1 cellular context compared by ENCODE assay signal in the genomic region with DNA sequence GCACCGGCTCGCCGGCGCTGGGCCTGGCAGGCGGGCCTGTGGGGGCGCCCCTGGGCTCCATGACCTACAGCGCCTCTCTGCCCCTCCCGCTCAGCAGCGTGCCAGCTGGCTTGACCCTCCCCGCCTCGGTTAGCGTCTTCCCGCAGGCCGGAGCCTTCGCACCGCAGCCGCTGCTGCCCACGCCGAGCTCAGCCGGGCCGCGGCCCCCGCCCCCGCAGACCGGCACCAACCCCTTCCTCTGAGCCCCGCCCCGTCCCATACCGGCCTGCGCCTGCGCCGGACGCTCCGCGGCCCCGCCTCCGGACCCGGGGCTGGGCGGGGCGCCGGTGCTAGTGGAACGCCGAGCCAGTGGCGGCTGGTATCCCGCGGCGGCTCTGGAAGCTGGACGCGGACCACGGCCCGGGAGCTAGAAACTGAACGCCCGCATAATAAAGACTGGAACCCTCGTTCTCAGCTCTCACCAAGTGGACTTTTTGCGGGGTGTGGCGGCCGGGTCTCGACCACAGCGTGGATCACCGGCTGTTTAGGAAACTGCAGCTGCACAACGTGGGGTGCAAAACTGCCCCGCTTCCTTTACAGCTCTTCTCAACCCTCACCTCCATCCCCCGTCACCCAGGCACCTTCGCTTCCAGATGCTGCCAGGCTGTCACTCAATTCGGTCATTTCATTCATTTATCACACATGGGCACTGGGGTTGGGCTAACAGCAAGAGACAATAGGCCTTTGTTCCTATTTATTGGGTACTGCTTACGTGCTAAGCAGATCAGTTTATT.
TF ChIP-seq lines count a peak whose summit lies in the region.

No MANE protein-coding gene starts in this region.

TF ChIP-seq in WTC11, 78 proteins besides CTCF, POLR2A, EP300 and RAD21 (continued from another document and continues in another):
- TF ChIP-seq, protein P1, sequence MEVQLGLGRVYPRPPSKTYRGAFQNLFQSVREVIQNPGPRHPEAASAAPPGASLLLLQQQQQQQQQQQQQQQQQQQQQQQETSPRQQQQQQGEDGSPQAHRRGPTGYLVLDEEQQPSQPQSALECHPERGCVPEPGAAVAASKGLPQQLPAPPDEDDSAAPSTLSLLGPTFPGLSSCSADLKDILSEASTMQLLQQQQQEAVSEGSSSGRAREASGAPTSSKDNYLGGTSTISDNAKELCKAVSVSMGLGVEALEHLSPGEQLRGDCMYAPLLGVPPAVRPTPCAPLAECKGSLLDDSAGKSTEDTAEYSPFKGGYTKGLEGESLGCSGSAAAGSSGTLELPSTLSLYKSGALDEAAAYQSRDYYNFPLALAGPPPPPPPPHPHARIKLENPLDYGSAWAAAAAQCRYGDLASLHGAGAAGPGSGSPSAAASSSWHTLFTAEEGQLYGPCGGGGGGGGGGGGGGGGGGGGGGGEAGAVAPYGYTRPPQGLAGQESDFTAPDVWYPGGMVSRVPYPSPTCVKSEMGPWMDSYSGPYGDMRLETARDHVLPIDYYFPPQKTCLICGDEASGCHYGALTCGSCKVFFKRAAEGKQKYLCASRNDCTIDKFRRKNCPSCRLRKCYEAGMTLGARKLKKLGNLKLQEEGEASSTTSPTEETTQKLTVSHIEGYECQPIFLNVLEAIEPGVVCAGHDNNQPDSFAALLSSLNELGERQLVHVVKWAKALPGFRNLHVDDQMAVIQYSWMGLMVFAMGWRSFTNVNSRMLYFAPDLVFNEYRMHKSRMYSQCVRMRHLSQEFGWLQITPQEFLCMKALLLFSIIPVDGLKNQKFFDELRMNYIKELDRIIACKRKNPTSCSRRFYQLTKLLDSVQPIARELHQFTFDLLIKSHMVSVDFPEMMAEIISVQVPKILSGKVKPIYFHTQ (CRISPR knock-in tag; IDR thresholded peaks at IDR 0.05), result no peak
- TF ChIP-seq FOXK1 (CRISPR knock-in tag; IDR thresholded peaks at IDR 0.05), result no peak
- TF ChIP-seq, protein P2, sequence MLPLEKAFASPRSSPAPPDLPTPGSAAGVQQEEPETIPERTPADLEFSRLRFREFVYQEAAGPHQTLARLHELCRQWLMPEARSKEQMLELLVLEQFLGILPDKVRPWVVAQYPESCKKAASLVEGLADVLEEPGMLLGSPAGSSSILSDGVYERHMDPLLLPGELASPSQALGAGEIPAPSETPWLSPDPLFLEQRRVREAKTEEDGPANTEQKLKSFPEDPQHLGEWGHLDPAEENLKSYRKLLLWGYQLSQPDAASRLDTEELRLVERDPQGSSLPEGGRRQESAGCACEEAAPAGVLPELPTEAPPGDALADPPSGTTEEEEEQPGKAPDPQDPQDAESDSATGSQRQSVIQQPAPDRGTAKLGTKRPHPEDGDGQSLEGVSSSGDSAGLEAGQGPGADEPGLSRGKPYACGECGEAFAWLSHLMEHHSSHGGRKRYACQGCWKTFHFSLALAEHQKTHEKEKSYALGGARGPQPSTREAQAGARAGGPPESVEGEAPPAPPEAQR (CRISPR knock-in tag; IDR thresholded peaks at IDR 0.05), result no peak
- no peak; the same call in 1 of the 2 replicates for TF ChIP-seq CREM (CRISPR knock-in tag; IDR thresholded peaks at IDR 0.05)
- no peak for TF ChIP-seq IRF2 (CRISPR knock-in tag; IDR thresholded peaks at IDR 0.05; ENCODE audit: borderline replicate concordance, low read depth)
- TF ChIP-seq, protein P3, sequence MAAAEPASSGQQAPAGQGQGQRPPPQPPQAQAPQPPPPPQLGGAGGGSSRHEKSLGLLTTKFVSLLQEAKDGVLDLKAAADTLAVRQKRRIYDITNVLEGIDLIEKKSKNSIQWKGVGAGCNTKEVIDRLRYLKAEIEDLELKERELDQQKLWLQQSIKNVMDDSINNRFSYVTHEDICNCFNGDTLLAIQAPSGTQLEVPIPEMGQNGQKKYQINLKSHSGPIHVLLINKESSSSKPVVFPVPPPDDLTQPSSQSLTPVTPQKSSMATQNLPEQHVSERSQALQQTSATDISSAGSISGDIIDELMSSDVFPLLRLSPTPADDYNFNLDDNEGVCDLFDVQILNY (CRISPR knock-in tag; IDR thresholded peaks at IDR 0.05), result peak; percentile 43; the same call in 1 of the 2 replicates
- no peak for TF ChIP-seq ZNF317 (CRISPR knock-in tag; IDR thresholded peaks at IDR 0.05; ENCODE audit: borderline replicate concordance, low read depth)
- TF ChIP-seq, protein P4, sequence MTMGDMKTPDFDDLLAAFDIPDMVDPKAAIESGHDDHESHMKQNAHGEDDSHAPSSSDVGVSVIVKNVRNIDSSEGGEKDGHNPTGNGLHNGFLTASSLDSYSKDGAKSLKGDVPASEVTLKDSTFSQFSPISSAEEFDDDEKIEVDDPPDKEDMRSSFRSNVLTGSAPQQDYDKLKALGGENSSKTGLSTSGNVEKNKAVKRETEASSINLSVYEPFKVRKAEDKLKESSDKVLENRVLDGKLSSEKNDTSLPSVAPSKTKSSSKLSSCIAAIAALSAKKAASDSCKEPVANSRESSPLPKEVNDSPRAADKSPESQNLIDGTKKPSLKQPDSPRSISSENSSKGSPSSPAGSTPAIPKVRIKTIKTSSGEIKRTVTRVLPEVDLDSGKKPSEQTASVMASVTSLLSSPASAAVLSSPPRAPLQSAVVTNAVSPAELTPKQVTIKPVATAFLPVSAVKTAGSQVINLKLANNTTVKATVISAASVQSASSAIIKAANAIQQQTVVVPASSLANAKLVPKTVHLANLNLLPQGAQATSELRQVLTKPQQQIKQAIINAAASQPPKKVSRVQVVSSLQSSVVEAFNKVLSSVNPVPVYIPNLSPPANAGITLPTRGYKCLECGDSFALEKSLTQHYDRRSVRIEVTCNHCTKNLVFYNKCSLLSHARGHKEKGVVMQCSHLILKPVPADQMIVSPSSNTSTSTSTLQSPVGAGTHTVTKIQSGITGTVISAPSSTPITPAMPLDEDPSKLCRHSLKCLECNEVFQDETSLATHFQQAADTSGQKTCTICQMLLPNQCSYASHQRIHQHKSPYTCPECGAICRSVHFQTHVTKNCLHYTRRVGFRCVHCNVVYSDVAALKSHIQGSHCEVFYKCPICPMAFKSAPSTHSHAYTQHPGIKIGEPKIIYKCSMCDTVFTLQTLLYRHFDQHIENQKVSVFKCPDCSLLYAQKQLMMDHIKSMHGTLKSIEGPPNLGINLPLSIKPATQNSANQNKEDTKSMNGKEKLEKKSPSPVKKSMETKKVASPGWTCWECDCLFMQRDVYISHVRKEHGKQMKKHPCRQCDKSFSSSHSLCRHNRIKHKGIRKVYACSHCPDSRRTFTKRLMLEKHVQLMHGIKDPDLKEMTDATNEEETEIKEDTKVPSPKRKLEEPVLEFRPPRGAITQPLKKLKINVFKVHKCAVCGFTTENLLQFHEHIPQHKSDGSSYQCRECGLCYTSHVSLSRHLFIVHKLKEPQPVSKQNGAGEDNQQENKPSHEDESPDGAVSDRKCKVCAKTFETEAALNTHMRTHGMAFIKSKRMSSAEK (CRISPR knock-in tag; IDR thresholded peaks at IDR 0.05; ENCODE audit: borderline replicate concordance), result no peak
- TF ChIP-seq, protein P5, sequence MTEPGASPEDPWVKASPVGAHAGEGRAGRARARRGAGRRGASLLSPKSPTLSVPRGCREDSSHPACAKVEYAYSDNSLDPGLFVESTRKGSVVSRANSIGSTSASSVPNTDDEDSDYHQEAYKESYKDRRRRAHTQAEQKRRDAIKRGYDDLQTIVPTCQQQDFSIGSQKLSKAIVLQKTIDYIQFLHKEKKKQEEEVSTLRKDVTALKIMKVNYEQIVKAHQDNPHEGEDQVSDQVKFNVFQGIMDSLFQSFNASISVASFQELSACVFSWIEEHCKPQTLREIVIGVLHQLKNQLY (CRISPR knock-in tag; IDR thresholded peaks at IDR 0.05), result no peak
- TF ChIP-seq NR2C2 (CRISPR knock-in tag; IDR thresholded peaks at IDR 0.05), result no peak
- no peak; the same call in 1 of the 2 replicates for TF ChIP-seq ESRRA (CRISPR knock-in tag; IDR thresholded peaks at IDR 0.05; ENCODE audit: borderline replicate concordance)
- no peak for TF ChIP-seq KAT7 (CRISPR knock-in tag; IDR thresholded peaks at IDR 0.05; ENCODE audit: borderline replicate concordance)
- TF ChIP-seq, protein P6, sequence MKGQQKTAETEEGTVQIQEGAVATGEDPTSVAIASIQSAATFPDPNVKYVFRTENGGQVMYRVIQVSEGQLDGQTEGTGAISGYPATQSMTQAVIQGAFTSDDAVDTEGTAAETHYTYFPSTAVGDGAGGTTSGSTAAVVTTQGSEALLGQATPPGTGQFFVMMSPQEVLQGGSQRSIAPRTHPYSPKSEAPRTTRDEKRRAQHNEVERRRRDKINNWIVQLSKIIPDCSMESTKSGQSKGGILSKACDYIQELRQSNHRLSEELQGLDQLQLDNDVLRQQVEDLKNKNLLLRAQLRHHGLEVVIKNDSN (CRISPR knock-in tag; IDR thresholded peaks at IDR 0.05), result no peak
- TF ChIP-seq, protein P7, sequence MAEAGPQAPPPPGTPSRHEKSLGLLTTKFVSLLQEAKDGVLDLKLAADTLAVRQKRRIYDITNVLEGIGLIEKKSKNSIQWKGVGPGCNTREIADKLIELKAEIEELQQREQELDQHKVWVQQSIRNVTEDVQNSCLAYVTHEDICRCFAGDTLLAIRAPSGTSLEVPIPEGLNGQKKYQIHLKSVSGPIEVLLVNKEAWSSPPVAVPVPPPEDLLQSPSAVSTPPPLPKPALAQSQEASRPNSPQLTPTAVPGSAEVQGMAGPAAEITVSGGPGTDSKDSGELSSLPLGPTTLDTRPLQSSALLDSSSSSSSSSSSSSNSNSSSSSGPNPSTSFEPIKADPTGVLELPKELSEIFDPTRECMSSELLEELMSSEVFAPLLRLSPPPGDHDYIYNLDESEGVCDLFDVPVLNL (CRISPR knock-in tag; IDR thresholded peaks at IDR 0.05; ENCODE audit: borderline replicate concordance, low read depth), result 0 out of 2 replicates have a peak, but pooled peaks have one; percentile 40
- peak; percentile 66 for TF ChIP-seq FOXP1 (CRISPR knock-in tag; IDR thresholded peaks at IDR 0.05; ENCODE audit: borderline replicate concordance)
- peak; percentile 85 for TF ChIP-seq SP1 (CRISPR knock-in tag; conservative IDR thresholded peaks at IDR 0.05)
- TF ChIP-seq ETV6 (CRISPR knock-in tag; IDR thresholded peaks at IDR 0.05), result no peak
- TF ChIP-seq, protein P8, sequence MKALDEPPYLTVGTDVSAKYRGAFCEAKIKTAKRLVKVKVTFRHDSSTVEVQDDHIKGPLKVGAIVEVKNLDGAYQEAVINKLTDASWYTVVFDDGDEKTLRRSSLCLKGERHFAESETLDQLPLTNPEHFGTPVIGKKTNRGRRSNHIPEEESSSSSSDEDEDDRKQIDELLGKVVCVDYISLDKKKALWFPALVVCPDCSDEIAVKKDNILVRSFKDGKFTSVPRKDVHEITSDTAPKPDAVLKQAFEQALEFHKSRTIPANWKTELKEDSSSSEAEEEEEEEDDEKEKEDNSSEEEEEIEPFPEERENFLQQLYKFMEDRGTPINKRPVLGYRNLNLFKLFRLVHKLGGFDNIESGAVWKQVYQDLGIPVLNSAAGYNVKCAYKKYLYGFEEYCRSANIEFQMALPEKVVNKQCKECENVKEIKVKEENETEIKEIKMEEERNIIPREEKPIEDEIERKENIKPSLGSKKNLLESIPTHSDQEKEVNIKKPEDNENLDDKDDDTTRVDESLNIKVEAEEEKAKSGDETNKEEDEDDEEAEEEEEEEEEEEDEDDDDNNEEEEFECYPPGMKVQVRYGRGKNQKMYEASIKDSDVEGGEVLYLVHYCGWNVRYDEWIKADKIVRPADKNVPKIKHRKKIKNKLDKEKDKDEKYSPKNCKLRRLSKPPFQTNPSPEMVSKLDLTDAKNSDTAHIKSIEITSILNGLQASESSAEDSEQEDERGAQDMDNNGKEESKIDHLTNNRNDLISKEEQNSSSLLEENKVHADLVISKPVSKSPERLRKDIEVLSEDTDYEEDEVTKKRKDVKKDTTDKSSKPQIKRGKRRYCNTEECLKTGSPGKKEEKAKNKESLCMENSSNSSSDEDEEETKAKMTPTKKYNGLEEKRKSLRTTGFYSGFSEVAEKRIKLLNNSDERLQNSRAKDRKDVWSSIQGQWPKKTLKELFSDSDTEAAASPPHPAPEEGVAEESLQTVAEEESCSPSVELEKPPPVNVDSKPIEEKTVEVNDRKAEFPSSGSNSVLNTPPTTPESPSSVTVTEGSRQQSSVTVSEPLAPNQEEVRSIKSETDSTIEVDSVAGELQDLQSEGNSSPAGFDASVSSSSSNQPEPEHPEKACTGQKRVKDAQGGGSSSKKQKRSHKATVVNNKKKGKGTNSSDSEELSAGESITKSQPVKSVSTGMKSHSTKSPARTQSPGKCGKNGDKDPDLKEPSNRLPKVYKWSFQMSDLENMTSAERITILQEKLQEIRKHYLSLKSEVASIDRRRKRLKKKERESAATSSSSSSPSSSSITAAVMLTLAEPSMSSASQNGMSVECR (CRISPR knock-in tag; IDR thresholded peaks at IDR 0.05; ENCODE audit: borderline replicate concordance), result no peak
- no peak for TF ChIP-seq NFATC4 (CRISPR knock-in tag; IDR thresholded peaks at IDR 0.05)
- TF ChIP-seq, protein P9, sequence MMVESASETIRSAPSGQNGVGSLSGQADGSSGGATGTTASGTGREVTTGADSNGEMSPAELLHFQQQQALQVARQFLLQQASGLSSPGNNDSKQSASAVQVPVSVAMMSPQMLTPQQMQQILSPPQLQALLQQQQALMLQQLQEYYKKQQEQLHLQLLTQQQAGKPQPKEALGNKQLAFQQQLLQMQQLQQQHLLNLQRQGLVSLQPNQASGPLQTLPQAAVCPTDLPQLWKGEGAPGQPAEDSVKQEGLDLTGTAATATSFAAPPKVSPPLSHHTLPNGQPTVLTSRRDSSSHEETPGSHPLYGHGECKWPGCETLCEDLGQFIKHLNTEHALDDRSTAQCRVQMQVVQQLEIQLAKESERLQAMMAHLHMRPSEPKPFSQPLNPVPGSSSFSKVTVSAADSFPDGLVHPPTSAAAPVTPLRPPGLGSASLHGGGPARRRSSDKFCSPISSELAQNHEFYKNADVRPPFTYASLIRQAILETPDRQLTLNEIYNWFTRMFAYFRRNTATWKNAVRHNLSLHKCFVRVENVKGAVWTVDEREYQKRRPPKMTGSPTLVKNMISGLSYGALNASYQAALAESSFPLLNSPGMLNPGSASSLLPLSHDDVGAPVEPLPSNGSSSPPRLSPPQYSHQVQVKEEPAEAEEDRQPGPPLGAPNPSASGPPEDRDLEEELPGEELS (CRISPR knock-in tag; IDR thresholded peaks at IDR 0.05), result peak; percentile 71; the same call in 1 of the 2 replicates
- TF ChIP-seq CREB1 (CRISPR knock-in tag; IDR thresholded peaks at IDR 0.05), result no peak
- TF ChIP-seq, protein P10, sequence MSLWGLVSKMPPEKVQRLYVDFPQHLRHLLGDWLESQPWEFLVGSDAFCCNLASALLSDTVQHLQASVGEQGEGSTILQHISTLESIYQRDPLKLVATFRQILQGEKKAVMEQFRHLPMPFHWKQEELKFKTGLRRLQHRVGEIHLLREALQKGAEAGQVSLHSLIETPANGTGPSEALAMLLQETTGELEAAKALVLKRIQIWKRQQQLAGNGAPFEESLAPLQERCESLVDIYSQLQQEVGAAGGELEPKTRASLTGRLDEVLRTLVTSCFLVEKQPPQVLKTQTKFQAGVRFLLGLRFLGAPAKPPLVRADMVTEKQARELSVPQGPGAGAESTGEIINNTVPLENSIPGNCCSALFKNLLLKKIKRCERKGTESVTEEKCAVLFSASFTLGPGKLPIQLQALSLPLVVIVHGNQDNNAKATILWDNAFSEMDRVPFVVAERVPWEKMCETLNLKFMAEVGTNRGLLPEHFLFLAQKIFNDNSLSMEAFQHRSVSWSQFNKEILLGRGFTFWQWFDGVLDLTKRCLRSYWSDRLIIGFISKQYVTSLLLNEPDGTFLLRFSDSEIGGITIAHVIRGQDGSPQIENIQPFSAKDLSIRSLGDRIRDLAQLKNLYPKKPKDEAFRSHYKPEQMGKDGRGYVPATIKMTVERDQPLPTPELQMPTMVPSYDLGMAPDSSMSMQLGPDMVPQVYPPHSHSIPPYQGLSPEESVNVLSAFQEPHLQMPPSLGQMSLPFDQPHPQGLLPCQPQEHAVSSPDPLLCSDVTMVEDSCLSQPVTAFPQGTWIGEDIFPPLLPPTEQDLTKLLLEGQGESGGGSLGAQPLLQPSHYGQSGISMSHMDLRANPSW (CRISPR knock-in tag; conservative IDR thresholded peaks at IDR 0.05; ENCODE audit: low read depth), result no peak
- no peak for TF ChIP-seq ZNF219 (CRISPR knock-in tag; IDR thresholded peaks at IDR 0.05; ENCODE audit: borderline replicate concordance)
